23 cellular contexts compared by ENCODE assay signal in genomic region chr6:137969874-137970273, GRCh38.
DNase-seq lines count a peak whose midpoint lies in the region; ATAC-seq and TF ChIP-seq lines count a peak whose summit lies in the region.
"Had no signal": no experiment of that assay in that cellular context is flagged by ENCODE, and none has a peak within 500 bp of the region (broad histone marks: within the 10 kb centered on the region; RNA-seq: fewer than 3 reads in every experiment).

No MANE protein-coding gene starts in this region.

- CTCF ChIA-PET in activated CD8-positive, alpha-beta memory T cell treated with anti-CD3 and anti-CD28 coated beads, Interleukin-2, amount 10 ng/mL, durations not matched to agents 7 days and 5 days (lab: Charles Lee) = interaction anchor here (0.6 to 7.0 kb wide), 6 partner anchors 9 to 145 kb away, joined by 3 to 36 read pairs (median 22); no protein-coding TSS in a partner anchor
- CTCF ChIA-PET in CD8-positive, alpha-beta memory T cell (lab: Charles Lee) = no interaction called here

- H3K27me3 ChIP-seq in CD8-positive, alpha-beta memory T cell (ENCODE audit: insufficient read depth, low read length, poor library complexity, severe bottlenecking) = no peaks in the 10 kb centered on the region
- H3K27me3 ChIP-seq in HAP-1 (ENCODE audit: low read depth) = peaks cover 18% of the 10 kb centered on the region
- H3K27me3 ChIP-seq: upper lobe of left lung had no signal

- peaks cover 15% of the 10 kb centered on the region for H3K4me1 ChIP-seq in CD8-positive, alpha-beta memory T cell (ENCODE audit: insufficient read depth, low read length)
- peaks cover 5% of the 10 kb centered on the region; the same call in 1 of the 2 replicates for H3K4me1 ChIP-seq in HAP-1
- H3K4me1 ChIP-seq: A549 had no signal

- POLR2A ChIA-PET in CD8-positive, alpha-beta memory T cell (lab: Charles Lee) = no interaction called here

- H3K27ac Mint-ChIP-seq in activated CD8-positive, alpha-beta memory T cell treated with anti-CD3 and anti-CD28 coated beads, Interleukin-2, amount 10 ng/mL, durations not matched to agents 7 days and 5 days = peak overlapping the region; percentile 54
- H3K27ac Mint-ChIP-seq in CD8-positive, alpha-beta memory T cell = peak overlapping the region in 5 of 8 donors; percentile 14 to 94 (median 61)
- H3K27ac Mint-ChIP-seq in activated T-helper 1 cell treated with anti-CD3 and anti-CD28 coated beads, Interleukin-12 subunit alpha, Interleukin-12 subunit beta, Interleukin-2, Interleukin-4 antibody, amounts not matched to agents 30 ng/mL and 10 ng/mL and 1 ng/mL, durations not matched to agents 14 hours and 24 hours and 36 hours = peak overlapping the region; percentile 54
- H3K27ac Mint-ChIP-seq in natural killer cell = peak overlapping the region; percentile 89 to 97

- intact Hi-C loops in activated T-helper 1 cell treated with anti-CD3 and anti-CD28 coated beads, Interleukin-12 subunit alpha, Interleukin-12 subunit beta, Interleukin-2, Interleukin-4 antibody, amounts not matched to agents 30 ng/mL and 10 ng/mL and 1 ng/mL, durations not matched to agents 14 hours and 24 hours and 36 hours (cut with micrococcal nuclease) = loop anchor here (10.0 kb wide), 2 partner anchors 815 to 875 kb away; no protein-coding TSS in a partner anchor
- intact Hi-C loops in natural killer cell (cut with micrococcal nuclease) = loop anchor here (10.0 kb wide), 1 partner anchor 705 kb away; no protein-coding TSS in a partner anchor

- no peaks in the 10 kb centered on the region for H3K9me3 Mint-ChIP-seq in activated CD8-positive, alpha-beta memory T cell treated with anti-CD3 and anti-CD28 coated beads, Interleukin-2, amount 10 ng/mL, durations not matched to agents 7 days and 5 days (ENCODE audit: low read depth)
- H3K9me3 Mint-ChIP-seq in CD8-positive, alpha-beta memory T cell = no peaks in the 10 kb centered on the region
- peaks cover 7% of the 10 kb centered on the region for H3K9me3 Mint-ChIP-seq in activated T-helper 1 cell treated with anti-CD3 and anti-CD28 coated beads, Interleukin-12 subunit alpha, Interleukin-12 subunit beta, Interleukin-2, Interleukin-4 antibody, amounts not matched to agents 30 ng/mL and 10 ng/mL and 1 ng/mL, durations not matched to agents 14 hours and 24 hours and 36 hours
- H3K9me3 Mint-ChIP-seq in natural killer cell = peaks cover 4 to 5% of the 10 kb centered on the region in 2 donors
- H3K9me3 Mint-ChIP-seq: T-cell had no signal

- no peak for TF ChIP-seq CTCF in natural killer cell (IDR thresholded peaks at IDR 0.05)

- H3K27me3 Mint-ChIP-seq in activated CD8-positive, alpha-beta memory T cell treated with anti-CD3 and anti-CD28 coated beads, Interleukin-2, amount 10 ng/mL, durations not matched to agents 7 days and 5 days = no peaks in the 10 kb centered on the region
- no peaks in the 10 kb centered on the region for H3K27me3 Mint-ChIP-seq in CD8-positive, alpha-beta memory T cell
- no peaks in the 10 kb centered on the region for H3K27me3 Mint-ChIP-seq in activated T-helper 1 cell treated with anti-CD3 and anti-CD28 coated beads, Interleukin-12 subunit alpha, Interleukin-12 subunit beta, Interleukin-2, Interleukin-4 antibody, amounts not matched to agents 30 ng/mL and 10 ng/mL and 1 ng/mL, durations not matched to agents 14 hours and 24 hours and 36 hours (ENCODE audit: insufficient read depth)
- H3K27me3 Mint-ChIP-seq in natural killer cell (ENCODE audit: low read depth in 2 of 2) = no peaks in the 10 kb centered on the region
- H3K27me3 Mint-ChIP-seq: T-cell had no signal

- no peak overlapping the region for H3K4me3 ChIP-seq in CD8-positive, alpha-beta memory T cell (ENCODE audit: low read length)
- H3K4me3 ChIP-seq in HAP-1 = no peak overlapping the region
- H3K4me3 ChIP-seq: A549, upper lobe of left lung had no signal

- DNase-seq in activated CD8-positive, alpha-beta memory T cell treated with anti-CD3 and anti-CD28 coated beads, Interleukin-2, amount 10 ng/mL, durations not matched to agents 7 days and 5 days = no peak
- no peak for DNase-seq in activated CD8-positive, alpha-beta memory T cell treated with anti-CD3 and anti-CD28 coated beads, Interleukin-2, amount 50 U/mL, for 4 hours
- DNase-seq in CD8-positive, alpha-beta memory T cell = no peak
- DNase-seq in activated T-helper 1 cell treated with anti-CD3 and anti-CD28 coated beads, Interleukin-12 subunit alpha, Interleukin-12 subunit beta, Interleukin-2, Interleukin-4 antibody, amounts not matched to agents 30 ng/mL and 10 ng/mL and 1 ng/mL, durations not matched to agents 14 hours and 24 hours and 36 hours (ENCODE audit: low spot score) = no peak
- DNase-seq in natural killer cell (no peak), HAP-1 (ENCODE audit: low spot score in 2 of 2) (no peak)
- DNase-seq: activated effector memory CD4-positive, alpha-beta T cell treated with Interleukin-2 at 50 U/mL for 16 hours; amygdala; DMS79; effector CD8-positive, alpha-beta T cell; GDM1; glutamatergic neuron; left ventricle myocardium superior; NCI-H1436 treated with DMSO at 0.1 percent for 48 hours; NCI-H446; NCI-H82; T-cell; upper lobe of left lung had no signal

- peaks cover 53% of the 10 kb centered on the region for H3K4me1 Mint-ChIP-seq in activated CD8-positive, alpha-beta memory T cell treated with anti-CD3 and anti-CD28 coated beads, Interleukin-2, amount 10 ng/mL, durations not matched to agents 7 days and 5 days
- H3K4me1 Mint-ChIP-seq in CD8-positive, alpha-beta memory T cell = peaks cover 62 to 76% (median 67%) of the 10 kb centered on the region in 3 donors
- H3K4me1 Mint-ChIP-seq in activated T-helper 1 cell treated with anti-CD3 and anti-CD28 coated beads, Interleukin-12 subunit alpha, Interleukin-12 subunit beta, Interleukin-2, Interleukin-4 antibody, amounts not matched to agents 30 ng/mL and 10 ng/mL and 1 ng/mL, durations not matched to agents 14 hours and 24 hours and 36 hours (ENCODE audit: low read depth) = peaks cover 85% of the 10 kb centered on the region
- H3K4me1 Mint-ChIP-seq in natural killer cell = peaks cover 79 to 84% of the 10 kb centered on the region in 2 donors

- in situ Hi-C loops in HAP-1 (cut with MboI; ENCODE audit: low sequenced_read_pairs) = no loop called here

- no peak overlapping the region for H3K4me3 Mint-ChIP-seq in activated CD8-positive, alpha-beta memory T cell treated with anti-CD3 and anti-CD28 coated beads, Interleukin-2, amount 10 ng/mL, durations not matched to agents 7 days and 5 days
- peak overlapping the region in 3 of 7 donors; percentile 9 to 29 (median 17) for H3K4me3 Mint-ChIP-seq in CD8-positive, alpha-beta memory T cell
- no peak overlapping the region for H3K4me3 Mint-ChIP-seq in activated T-helper 1 cell treated with anti-CD3 and anti-CD28 coated beads, Interleukin-12 subunit alpha, Interleukin-12 subunit beta, Interleukin-2, Interleukin-4 antibody, amounts not matched to agents 30 ng/mL and 10 ng/mL and 1 ng/mL, durations not matched to agents 14 hours and 24 hours and 36 hours
- H3K4me3 Mint-ChIP-seq in natural killer cell = peak overlapping the region; percentile 71
- H3K4me3 Mint-ChIP-seq: T-cell had no signal

- no peaks in the 10 kb centered on the region for H3K9me3 ChIP-seq in CD8-positive, alpha-beta memory T cell (ENCODE audit: low read length)
- no peaks in the 10 kb centered on the region for H3K9me3 ChIP-seq in HAP-1
- H3K9me3 ChIP-seq: A549, upper lobe of left lung had no signal

- H3K36me3 Mint-ChIP-seq in activated CD8-positive, alpha-beta memory T cell treated with anti-CD3 and anti-CD28 coated beads, Interleukin-2, amount 10 ng/mL, durations not matched to agents 7 days and 5 days = peaks cover 20% of the 10 kb centered on the region
- H3K36me3 Mint-ChIP-seq in CD8-positive, alpha-beta memory T cell = peaks cover 0 to 3% (median 0%) of the 10 kb centered on the region in 3 donors
- peaks cover 5% of the 10 kb centered on the region for H3K36me3 Mint-ChIP-seq in activated T-helper 1 cell treated with anti-CD3 and anti-CD28 coated beads, Interleukin-12 subunit alpha, Interleukin-12 subunit beta, Interleukin-2, Interleukin-4 antibody, amounts not matched to agents 30 ng/mL and 10 ng/mL and 1 ng/mL, durations not matched to agents 14 hours and 24 hours and 36 hours (ENCODE audit: low read depth)
- H3K36me3 Mint-ChIP-seq in natural killer cell = no peaks in the 10 kb centered on the region
- H3K36me3 Mint-ChIP-seq: T-cell had no signal

- H3K36me3 ChIP-seq in CD8-positive, alpha-beta memory T cell (ENCODE audit: insufficient read depth, low read length) = no peaks in the 10 kb centered on the region
- no peaks in the 10 kb centered on the region for H3K36me3 ChIP-seq in HAP-1 (replicated peaks)
- H3K36me3 ChIP-seq: upper lobe of left lung had no signal

- no peak for ATAC-seq in activated CD8-positive, alpha-beta memory T cell treated with anti-CD3 and anti-CD28 coated beads, Interleukin-2, amount 10 ng/mL, durations not matched to agents 7 days and 5 days
- ATAC-seq in natural killer cell = no peak
- ATAC-seq in HG03457 (IDR thresholded peaks at IDR 0.05; ENCODE audit: unreplicated experiment) = no peak
- ATAC-seq in GM18502 (IDR thresholded peaks at IDR 0.05; ENCODE audit: poor library complexity, unreplicated experiment) = no peak
- ATAC-seq: A549, left ventricle myocardium superior, T-cell had no signal

- H3K27ac ChIP-seq in CD8-positive, alpha-beta memory T cell (ENCODE audit: low read depth, low read length) = no peak overlapping the region
- H3K27ac ChIP-seq: A549, KMS-11, RWPE1, upper lobe of left lung had no signal
